1 cellular context compared by ENCODE assay signal in genomic region chr6:149820506-149820905, GRCh38.
TF ChIP-seq lines count a peak whose summit lies in the region.

No MANE protein-coding gene starts in this region.

TF ChIP-seq in HCT116, 20 proteins besides CTCF, POLR2A, EP300 and RAD21 (continued from another document):
- no peak for TF ChIP-seq REST (IDR thresholded peaks at IDR 0.05; ENCODE audit: low read depth)
- TF ChIP-seq TCF7L2 (IDR thresholded peaks at IDR 0.05; ENCODE audit: borderline replicate concordance, extremely low read depth, insufficient read depth, insufficient read length), result no peak
- TF ChIP-seq CEBPB (IDR thresholded peaks at IDR 0.05; ENCODE audit: low read depth), result no peak
- TF ChIP-seq CBX3 (IDR thresholded peaks at IDR 0.05; ENCODE audit: low read depth), result no peak
- no peak for TF ChIP-seq SIN3A (IDR thresholded peaks at IDR 0.05; ENCODE audit: low read depth)
- no peak for TF ChIP-seq ZFX (IDR thresholded peaks at IDR 0.05)
- no peak for TF ChIP-seq JUND (IDR thresholded peaks at IDR 0.05)
- no peak for TF ChIP-seq POLR2AphosphoS5 (IDR thresholded peaks at IDR 0.05; ENCODE audit: low read depth, low read length)
